ENCODE assay signal across 31 cellular contexts in the genomic region with DNA sequence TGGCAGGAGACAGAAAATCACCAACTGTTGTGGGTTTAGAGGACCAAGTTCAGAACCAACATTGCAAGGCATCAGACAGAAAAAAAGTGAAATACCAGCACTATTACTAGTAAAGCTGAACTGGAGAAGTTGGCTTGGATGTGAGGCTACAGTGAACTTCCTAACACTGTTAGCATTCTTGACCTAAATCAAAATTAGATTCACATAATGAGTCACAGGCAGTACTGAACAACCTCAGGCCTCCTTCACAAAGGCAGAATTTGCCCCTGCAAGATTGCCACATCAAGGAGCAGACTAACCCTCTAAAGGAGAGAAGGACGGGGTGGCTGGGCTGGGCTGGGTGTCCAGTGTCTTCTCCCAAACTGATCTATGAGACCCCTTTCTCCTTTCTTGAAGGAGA.
A peak's percentile ranks its signal among the peaks of the same experiment; 100 is the strongest.
DNase-seq lines count a peak whose midpoint lies in the region; ATAC-seq and TF ChIP-seq lines count a peak whose summit lies in the region.
"Had no signal": no experiment of that assay in that cellular context is flagged by ENCODE, and none has a peak within 500 bp of the region (broad histone marks: within the 10 kb centered on the region; RNA-seq: fewer than 3 reads in every experiment).

No MANE protein-coding gene starts in this region.

- no peaks in the 10 kb centered on the region for H3K79me2 ChIP-seq in fibroblast of lung (ENCODE audit: control insufficient read depth, insufficient read depth, low read length)

- ATAC-seq in RWPE2 (ENCODE audit: low read depth) (peak; percentile 58; the same call in 1 of the 3 replicates), omental fat pad (ENCODE audit: low FRiP score) (peak; percentile 88)
- ATAC-seq: CD8-positive, alpha-beta T cell; lower lobe of right lung; pancreas; WTC11 had no signal

- H3K9me3 Mint-ChIP-seq in MCF 10A (ENCODE audit: unreplicated experiment): peaks cover 7% of the 10 kb centered on the region
- H3K9me3 Mint-ChIP-seq in activated naive CD8-positive, alpha-beta T cell treated with anti-CD3 and anti-CD28 coated beads for 36 hours: no peaks in the 10 kb centered on the region

- no peaks in the 10 kb centered on the region for H3K27me3 ChIP-seq in breast epithelium
- H3K27me3 ChIP-seq in RWPE2 (ENCODE audit: insufficient read depth, poor library complexity, severe bottlenecking): peaks cover 5% of the 10 kb centered on the region
- H3K27me3 ChIP-seq in fibroblast of lung (ENCODE audit: control insufficient read depth, insufficient read depth, low read length): no peaks in the 10 kb centered on the region
- H3K27me3 ChIP-seq: dorsolateral prefrontal cortex, heart right ventricle, pancreas, transverse colon had no signal

- no peak for TF ChIP-seq POLR2A in breast epithelium (IDR thresholded peaks at IDR 0.05)

- H3K27ac Mint-ChIP-seq in MCF 10A (ENCODE audit: low read depth, unreplicated experiment): no peak overlapping the region
- no peak overlapping the region for H3K27ac Mint-ChIP-seq in activated naive CD8-positive, alpha-beta T cell treated with anti-CD3 and anti-CD28 coated beads for 36 hours
- H3K27ac Mint-ChIP-seq: activated naive CD4-positive, alpha-beta T cell treated with anti-CD3 and anti-CD28 coated beads for 36 hours; CD8-positive, alpha-beta T cell; nephron; WTC11 had no signal

- H3K27me3 Mint-ChIP-seq in MCF 10A (ENCODE audit: insufficient read depth, unreplicated experiment): no peaks in the 10 kb centered on the region
- H3K27me3 Mint-ChIP-seq in activated naive CD8-positive, alpha-beta T cell treated with anti-CD3 and anti-CD28 coated beads for 36 hours: no peaks in the 10 kb centered on the region

- no peak overlapping the region for H3K4me3 Mint-ChIP-seq in MCF 10A (ENCODE audit: unreplicated experiment)
- no peak overlapping the region for H3K4me3 Mint-ChIP-seq in activated naive CD8-positive, alpha-beta T cell treated with anti-CD3 and anti-CD28 coated beads for 36 hours
- H3K4me3 Mint-ChIP-seq: activated naive CD4-positive, alpha-beta T cell treated with anti-CD3 and anti-CD28 coated beads for 36 hours; CD8-positive, alpha-beta T cell; nephron; WTC11 had no signal

- no peaks in the 10 kb centered on the region for H3K36me3 Mint-ChIP-seq in MCF 10A (ENCODE audit: insufficient read depth, unreplicated experiment)
- H3K36me3 Mint-ChIP-seq in activated naive CD8-positive, alpha-beta T cell treated with anti-CD3 and anti-CD28 coated beads for 36 hours: no peaks in the 10 kb centered on the region
- H3K36me3 Mint-ChIP-seq: CD8-positive, alpha-beta T cell had no signal

- H2AFZ ChIP-seq in fibroblast of lung (ENCODE audit: low read length): no peak overlapping the region
- H2AFZ ChIP-seq: PC-9 had no signal

- intact Hi-C loops in MCF 10A (cut with micrococcal nuclease): no loop called here
- intact Hi-C loops in breast epithelium (cut with DNase I; ENCODE audit: low total_unique reads): loop anchor here (5.0 kb wide), 1 partner anchor 245 kb away; no protein-coding TSS in a partner anchor

- no peaks in the 10 kb centered on the region for H3K9me3 ChIP-seq in breast epithelium
- H3K9me3 ChIP-seq in RWPE2 (ENCODE audit: severe bottlenecking): no peaks in the 10 kb centered on the region
- no peaks in the 10 kb centered on the region for H3K9me3 ChIP-seq in fibroblast of lung (ENCODE audit: control insufficient read depth, insufficient read depth, low read depth, low read length)
- H3K9me3 ChIP-seq: lower lobe of right lung, pancreas, transverse colon had no signal

- H4K20me1 ChIP-seq in fibroblast of lung (ENCODE audit: control insufficient read depth, extremely low read depth, insufficient read depth, low read length): no peaks in the 10 kb centered on the region

- H3K36me3 ChIP-seq in breast epithelium (no peaks in the 10 kb centered on the region), RWPE2 (ENCODE audit: low read depth) (no peaks in the 10 kb centered on the region), fibroblast of lung (ENCODE audit: control insufficient read depth, insufficient read depth, low read length) (no peaks in the 10 kb centered on the region)
- H3K36me3 ChIP-seq: heart right ventricle, lower lobe of right lung, pancreas, transverse colon had no signal

- POLR2A ChIA-PET in MCF 10A (lab: Yijun Ruan, JAX): interaction anchor here (1.1 to 1.4 kb wide), 2 partner anchors 10 to 99 kb away, joined by 3 to 4 read pairs; no protein-coding TSS in a partner anchor

- peaks cover 25% of the 10 kb centered on the region for H3K4me1 Mint-ChIP-seq in MCF 10A (ENCODE audit: insufficient read depth, unreplicated experiment)
- no peaks in the 10 kb centered on the region for H3K4me1 Mint-ChIP-seq in activated naive CD8-positive, alpha-beta T cell treated with anti-CD3 and anti-CD28 coated beads for 36 hours
- H3K4me1 Mint-ChIP-seq: nephron had no signal

- H3K27ac ChIP-seq in breast epithelium (no peak overlapping the region), RWPE2 (ENCODE audit: poor library complexity, severe bottlenecking) (no peak overlapping the region), fibroblast of lung (ENCODE audit: insufficient read depth, low read length) (no peak overlapping the region)
- H3K27ac ChIP-seq: dorsolateral prefrontal cortex, heart right ventricle, lower lobe of right lung, pancreas, PC-9, transverse colon had no signal

- H3K9ac ChIP-seq in fibroblast of lung (ENCODE audit: insufficient read depth, low read length): no peak overlapping the region

- no peak overlapping the region for H3K4me3 ChIP-seq in breast epithelium
- no peak overlapping the region for H3K4me3 ChIP-seq in RWPE2 (ENCODE audit: severe bottlenecking)
- no peak overlapping the region for H3K4me3 ChIP-seq in fibroblast of lung (replicated peaks in 1 of 4; ENCODE audit: control extremely low read depth in 1 of 4, insufficient read depth in 1 of 4, low read depth in 3 of 4, low read length in 4 of 4)
- H3K4me3 ChIP-seq: dorsolateral prefrontal cortex, heart right ventricle, lower lobe of right lung, pancreas, PC-9, transverse colon had no signal

- H3K4me2 ChIP-seq in fibroblast of lung (ENCODE audit: extremely low read depth, insufficient read depth, low read length): no peak overlapping the region
- H3K4me2 ChIP-seq: PC-9 had no signal

- BruUV-seq in MCF 10A (replicated peaks; lab: Mats Ljungman, UMichigan): no TSS peak

- TF ChIP-seq CTCF in MCF 10A (IDR thresholded peaks at IDR 0.05; ENCODE audit: unreplicated experiment): no peak
- no peak for TF ChIP-seq CTCF in breast epithelium (IDR thresholded peaks at IDR 0.05)
- no peak for TF ChIP-seq CTCF in RWPE2 (IDR thresholded peaks at IDR 0.05; ENCODE audit: poor library complexity, severe bottlenecking)
- TF ChIP-seq CTCF in fibroblast of lung (conservative IDR thresholded peaks at IDR 0.05 in 1 of 2, IDR thresholded peaks at IDR 0.05 in 1 of 2; ENCODE audit: low read depth in 1 of 2, low read length in 2 of 2): no peak
- TF ChIP-seq CTCF in omental fat pad (IDR thresholded peaks at IDR 0.05): no peak

- DNase-seq in MCF 10A (ENCODE audit: unreplicated experiment) (peak; percentile 51), breast epithelium (ENCODE audit: low spot score in 2 of 2) (no peak), RWPE2 (ENCODE audit: low spot score) (no peak), fibroblast of lung (ENCODE audit: low read depth in 2 of 2) (peak; percentile 47 to 89), omental fat pad (ENCODE audit: low spot score) (no peak)
- DNase-seq in stimulated activated CD4-positive, alpha-beta T cell treated with anti-CD3 and anti-CD28 coated beads, Interleukin-12 subunit alpha, Interleukin-12 subunit beta, amount 100 ng/mL, for 4 hours: no peak
- DNase-seq in activated CD4-positive, alpha-beta T cell treated with anti-CD3 and anti-CD28 coated beads, Interleukin-2, amount 50 U/mL, for 4 hours: no peak
- no peak for DNase-seq in activated naive CD8-positive, alpha-beta T cell treated with anti-CD3 and anti-CD28 coated beads for 36 hours
- DNase-seq: 8988T; activated CD4-positive, alpha-beta T cell treated with anti-CD3 and anti-CD28 coated beads, Interleukin-2, amount 50 U/mL, for 48 hours; activated naive CD4-positive, alpha-beta T cell treated with anti-CD3 and anti-CD28 coated beads for 36 hours; anterior cingulate cortex; CD8-positive, alpha-beta T cell; DMS53; dorsolateral prefrontal cortex; foreskin melanocyte; heart right ventricle; Karpas-422; kidney glomerular epithelial cell; lower lobe of right lung; NCI-H1048; NCI-H1694 treated with DMSO at 0.1 percent for 48 hours; NCI-H524; pancreas; PC-9; retina; SHP77 treated with DMSO at 0.1 percent for 48 hours; stimulated activated CD4-positive, alpha-beta T cell treated with anti-CD3 and anti-CD28 coated beads, Interleukin-4, amount 100 ng/mL, for 1 hour; transverse colon had no signal

- CTCF ChIA-PET in MCF 10A (lab: Yijun Ruan, JAX): no interaction called here

- no peaks in the 10 kb centered on the region for H3K4me1 ChIP-seq in breast epithelium
- H3K4me1 ChIP-seq in RWPE2 (ENCODE audit: insufficient read depth, poor library complexity, severe bottlenecking): peaks cover 8% of the 10 kb centered on the region
- no peaks in the 10 kb centered on the region for H3K4me1 ChIP-seq in fibroblast of lung (ENCODE audit: control insufficient read depth, extremely low read depth, insufficient read depth, low read length)
- H3K4me1 ChIP-seq: heart right ventricle, lower lobe of right lung, pancreas, transverse colon had no signal

Comparison
In these comparisons a context has a peak if more than half of its experiments do, and no peak if none do; other contexts are left out.
1. DNase-seq: peak in MCF 10A (single experiment) and fibroblast of lung (2 of 2); none in breast epithelium (0 of 2), RWPE2 (single experiment), omental fat pad (single experiment), stimulated activated CD4-positive, alpha-beta T cell treated with anti-CD3 and anti-CD28 coated beads, Interleukin-12 subunit alpha, Interleukin-12 subunit beta, amount 100 ng/mL, for 4 hours (single experiment), activated CD4-positive, alpha-beta T cell treated with anti-CD3 and anti-CD28 coated beads, Interleukin-2, amount 50 U/mL, for 4 hours (0 of 2) and activated naive CD8-positive, alpha-beta T cell treated with anti-CD3 and anti-CD28 coated beads for 36 hours (single experiment).